ENCODE assay signal across 1 cellular context in the genomic region with DNA sequence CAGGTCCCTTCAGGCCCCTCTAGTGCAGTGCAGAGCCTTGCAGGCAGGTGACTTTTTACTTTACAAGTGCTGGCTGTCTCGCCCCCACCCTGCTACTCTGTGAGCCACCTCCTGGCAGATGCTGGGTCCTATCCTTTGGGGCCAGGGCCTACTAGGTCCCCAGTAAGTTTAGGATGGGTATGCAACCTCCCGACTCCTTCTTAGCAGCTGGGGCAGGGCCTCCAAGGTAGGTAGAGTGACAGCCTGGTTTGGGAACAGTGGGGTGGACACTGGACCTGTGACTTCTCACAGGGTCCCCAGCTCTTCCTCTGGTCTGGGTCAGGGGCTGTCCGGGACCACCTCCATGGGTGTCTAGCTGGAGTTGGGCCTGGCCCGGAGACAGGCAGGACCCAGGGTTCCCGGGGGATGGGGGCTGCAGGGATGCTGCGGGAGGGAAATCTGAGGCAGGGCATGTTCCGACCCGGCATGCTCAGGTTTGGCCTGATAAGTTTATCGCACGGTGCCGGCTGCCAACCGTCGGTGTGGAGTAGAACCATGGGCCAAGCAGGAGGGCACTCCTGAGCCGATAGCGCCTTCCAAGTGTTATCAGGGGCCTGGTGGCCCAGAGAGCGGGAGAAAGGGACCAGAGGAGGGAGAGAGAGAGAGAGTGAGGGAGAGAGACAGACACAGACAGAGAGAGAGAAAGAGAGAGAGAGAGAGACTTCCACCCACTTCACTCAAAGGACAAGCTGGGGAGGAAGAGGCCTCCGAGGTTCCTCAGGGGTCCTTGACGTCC.
TF ChIP-seq lines count a peak whose summit lies in the region.

No MANE protein-coding gene starts in this region.

TF ChIP-seq in K562, 482 proteins besides CTCF, POLR2A, EP300 and RAD21 (continued from another document and continues in another):
- TF ChIP-seq, protein P1, sequence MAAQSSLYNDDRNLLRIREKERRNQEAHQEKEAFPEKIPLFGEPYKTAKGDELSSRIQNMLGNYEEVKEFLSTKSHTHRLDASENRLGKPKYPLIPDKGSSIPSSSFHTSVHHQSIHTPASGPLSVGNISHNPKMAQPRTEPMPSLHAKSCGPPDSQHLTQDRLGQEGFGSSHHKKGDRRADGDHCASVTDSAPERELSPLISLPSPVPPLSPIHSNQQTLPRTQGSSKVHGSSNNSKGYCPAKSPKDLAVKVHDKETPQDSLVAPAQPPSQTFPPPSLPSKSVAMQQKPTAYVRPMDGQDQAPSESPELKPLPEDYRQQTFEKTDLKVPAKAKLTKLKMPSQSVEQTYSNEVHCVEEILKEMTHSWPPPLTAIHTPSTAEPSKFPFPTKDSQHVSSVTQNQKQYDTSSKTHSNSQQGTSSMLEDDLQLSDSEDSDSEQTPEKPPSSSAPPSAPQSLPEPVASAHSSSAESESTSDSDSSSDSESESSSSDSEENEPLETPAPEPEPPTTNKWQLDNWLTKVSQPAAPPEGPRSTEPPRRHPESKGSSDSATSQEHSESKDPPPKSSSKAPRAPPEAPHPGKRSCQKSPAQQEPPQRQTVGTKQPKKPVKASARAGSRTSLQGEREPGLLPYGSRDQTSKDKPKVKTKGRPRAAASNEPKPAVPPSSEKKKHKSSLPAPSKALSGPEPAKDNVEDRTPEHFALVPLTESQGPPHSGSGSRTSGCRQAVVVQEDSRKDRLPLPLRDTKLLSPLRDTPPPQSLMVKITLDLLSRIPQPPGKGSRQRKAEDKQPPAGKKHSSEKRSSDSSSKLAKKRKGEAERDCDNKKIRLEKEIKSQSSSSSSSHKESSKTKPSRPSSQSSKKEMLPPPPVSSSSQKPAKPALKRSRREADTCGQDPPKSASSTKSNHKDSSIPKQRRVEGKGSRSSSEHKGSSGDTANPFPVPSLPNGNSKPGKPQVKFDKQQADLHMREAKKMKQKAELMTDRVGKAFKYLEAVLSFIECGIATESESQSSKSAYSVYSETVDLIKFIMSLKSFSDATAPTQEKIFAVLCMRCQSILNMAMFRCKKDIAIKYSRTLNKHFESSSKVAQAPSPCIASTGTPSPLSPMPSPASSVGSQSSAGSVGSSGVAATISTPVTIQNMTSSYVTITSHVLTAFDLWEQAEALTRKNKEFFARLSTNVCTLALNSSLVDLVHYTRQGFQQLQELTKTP (IDR thresholded peaks at IDR 0.05; ENCODE audit: low read depth in 1 of 2, partially characterized antibody in 2 of 2): peak in 1 of 2 experiments; percentile 24
- TF ChIP-seq NR4A1 (CRISPR knock-in tag; IDR thresholded peaks at IDR 0.05): no peak
- peak; percentile 85; the same call in 1 of the 2 replicates for TF ChIP-seq NR4A1 (tag; IDR thresholded peaks at IDR 0.05)
- TF ChIP-seq, protein P2, sequence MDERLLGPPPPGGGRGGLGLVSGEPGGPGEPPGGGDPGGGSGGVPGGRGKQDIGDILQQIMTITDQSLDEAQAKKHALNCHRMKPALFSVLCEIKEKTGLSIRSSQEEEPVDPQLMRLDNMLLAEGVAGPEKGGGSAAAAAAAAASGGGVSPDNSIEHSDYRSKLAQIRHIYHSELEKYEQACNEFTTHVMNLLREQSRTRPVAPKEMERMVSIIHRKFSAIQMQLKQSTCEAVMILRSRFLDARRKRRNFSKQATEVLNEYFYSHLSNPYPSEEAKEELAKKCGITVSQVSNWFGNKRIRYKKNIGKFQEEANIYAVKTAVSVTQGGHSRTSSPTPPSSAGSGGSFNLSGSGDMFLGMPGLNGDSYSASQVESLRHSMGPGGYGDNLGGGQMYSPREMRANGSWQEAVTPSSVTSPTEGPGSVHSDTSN (CRISPR knock-in tag; IDR thresholded peaks at IDR 0.05; ENCODE audit: low read depth): no peak
- TF ChIP-seq, protein P2 (tag; conservative IDR thresholded peaks at IDR 0.05; ENCODE audit: low read depth): 0 out of 2 replicates have a peak, but pooled peaks have one; percentile 13
- TF ChIP-seq, protein P3, sequence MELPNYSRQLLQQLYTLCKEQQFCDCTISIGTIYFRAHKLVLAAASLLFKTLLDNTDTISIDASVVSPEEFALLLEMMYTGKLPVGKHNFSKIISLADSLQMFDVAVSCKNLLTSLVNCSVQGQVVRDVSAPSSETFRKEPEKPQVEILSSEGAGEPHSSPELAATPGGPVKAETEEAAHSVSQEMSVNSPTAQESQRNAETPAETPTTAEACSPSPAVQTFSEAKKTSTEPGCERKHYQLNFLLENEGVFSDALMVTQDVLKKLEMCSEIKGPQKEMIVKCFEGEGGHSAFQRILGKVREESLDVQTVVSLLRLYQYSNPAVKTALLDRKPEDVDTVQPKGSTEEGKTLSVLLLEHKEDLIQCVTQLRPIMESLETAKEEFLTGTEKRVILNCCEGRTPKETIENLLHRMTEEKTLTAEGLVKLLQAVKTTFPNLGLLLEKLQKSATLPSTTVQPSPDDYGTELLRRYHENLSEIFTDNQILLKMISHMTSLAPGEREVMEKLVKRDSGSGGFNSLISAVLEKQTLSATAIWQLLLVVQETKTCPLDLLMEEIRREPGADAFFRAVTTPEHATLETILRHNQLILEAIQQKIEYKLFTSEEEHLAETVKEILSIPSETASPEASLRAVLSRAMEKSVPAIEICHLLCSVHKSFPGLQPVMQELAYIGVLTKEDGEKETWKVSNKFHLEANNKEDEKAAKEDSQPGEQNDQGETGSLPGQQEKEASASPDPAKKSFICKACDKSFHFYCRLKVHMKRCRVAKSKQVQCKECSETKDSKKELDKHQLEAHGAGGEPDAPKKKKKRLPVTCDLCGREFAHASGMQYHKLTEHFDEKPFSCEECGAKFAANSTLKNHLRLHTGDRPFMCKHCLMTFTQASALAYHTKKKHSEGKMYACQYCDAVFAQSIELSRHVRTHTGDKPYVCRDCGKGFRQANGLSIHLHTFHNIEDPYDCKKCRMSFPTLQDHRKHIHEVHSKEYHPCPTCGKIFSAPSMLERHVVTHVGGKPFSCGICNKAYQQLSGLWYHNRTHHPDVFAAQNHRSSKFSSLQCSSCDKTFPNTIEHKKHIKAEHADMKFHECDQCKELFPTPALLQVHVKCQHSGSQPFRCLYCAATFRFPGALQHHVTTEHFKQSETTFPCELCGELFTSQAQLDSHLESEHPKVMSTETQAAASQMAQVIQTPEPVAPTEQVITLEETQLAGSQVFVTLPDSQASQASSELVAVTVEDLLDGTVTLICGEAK (IDR thresholded peaks at IDR 0.05): no peak
- TF ChIP-seq, protein P3 (CRISPR knock-in tag; IDR thresholded peaks at IDR 0.05): no peak
- TF ChIP-seq JUN (IDR thresholded peaks at IDR 0.05; ENCODE audit: borderline replicate concordance, low read depth, low read length): no peak
- no peak for TF ChIP-seq JUN (CRISPR knock-in tag; IDR thresholded peaks at IDR 0.05; ENCODE audit: borderline replicate concordance)
- TF ChIP-seq, protein P4, sequence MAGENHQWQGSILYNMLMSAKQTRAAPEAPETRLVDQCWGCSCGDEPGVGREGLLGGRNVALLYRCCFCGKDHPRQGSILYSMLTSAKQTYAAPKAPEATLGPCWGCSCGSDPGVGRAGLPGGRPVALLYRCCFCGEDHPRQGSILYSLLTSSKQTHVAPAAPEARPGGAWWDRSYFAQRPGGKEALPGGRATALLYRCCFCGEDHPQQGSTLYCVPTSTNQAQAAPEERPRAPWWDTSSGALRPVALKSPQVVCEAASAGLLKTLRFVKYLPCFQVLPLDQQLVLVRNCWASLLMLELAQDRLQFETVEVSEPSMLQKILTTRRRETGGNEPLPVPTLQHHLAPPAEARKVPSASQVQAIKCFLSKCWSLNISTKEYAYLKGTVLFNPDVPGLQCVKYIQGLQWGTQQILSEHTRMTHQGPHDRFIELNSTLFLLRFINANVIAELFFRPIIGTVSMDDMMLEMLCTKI (IDR thresholded peaks at IDR 0.05; ENCODE audit: partially characterized antibody): no peak
- no peak for TF ChIP-seq RFX5 (IDR thresholded peaks at IDR 0.05; ENCODE audit: low read depth, low read length)
- no peak for TF ChIP-seq ATF7 (IDR thresholded peaks at IDR 0.05)
- TF ChIP-seq BRD9 (IDR thresholded peaks at IDR 0.05; ENCODE audit: low read depth, partially characterized antibody): peak; percentile 63
- TF ChIP-seq, protein P5, sequence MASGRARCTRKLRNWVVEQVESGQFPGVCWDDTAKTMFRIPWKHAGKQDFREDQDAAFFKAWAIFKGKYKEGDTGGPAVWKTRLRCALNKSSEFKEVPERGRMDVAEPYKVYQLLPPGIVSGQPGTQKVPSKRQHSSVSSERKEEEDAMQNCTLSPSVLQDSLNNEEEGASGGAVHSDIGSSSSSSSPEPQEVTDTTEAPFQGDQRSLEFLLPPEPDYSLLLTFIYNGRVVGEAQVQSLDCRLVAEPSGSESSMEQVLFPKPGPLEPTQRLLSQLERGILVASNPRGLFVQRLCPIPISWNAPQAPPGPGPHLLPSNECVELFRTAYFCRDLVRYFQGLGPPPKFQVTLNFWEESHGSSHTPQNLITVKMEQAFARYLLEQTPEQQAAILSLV (tag; IDR thresholded peaks at IDR 0.05): no peak
- TF ChIP-seq, protein P6, sequence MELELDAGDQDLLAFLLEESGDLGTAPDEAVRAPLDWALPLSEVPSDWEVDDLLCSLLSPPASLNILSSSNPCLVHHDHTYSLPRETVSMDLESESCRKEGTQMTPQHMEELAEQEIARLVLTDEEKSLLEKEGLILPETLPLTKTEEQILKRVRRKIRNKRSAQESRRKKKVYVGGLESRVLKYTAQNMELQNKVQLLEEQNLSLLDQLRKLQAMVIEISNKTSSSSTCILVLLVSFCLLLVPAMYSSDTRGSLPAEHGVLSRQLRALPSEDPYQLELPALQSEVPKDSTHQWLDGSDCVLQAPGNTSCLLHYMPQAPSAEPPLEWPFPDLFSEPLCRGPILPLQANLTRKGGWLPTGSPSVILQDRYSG (tag; conservative IDR thresholded peaks at IDR 0.05; ENCODE audit: low read depth): peak; percentile 60; the same call in 1 of the 2 replicates
- peak; percentile 60; the same call in 1 of the 2 replicates for TF ChIP-seq MEF2D (tag; conservative IDR thresholded peaks at IDR 0.05; ENCODE audit: low read depth)
- no peak for TF ChIP-seq ELF1 (tag; IDR thresholded peaks at IDR 0.05)
- TF ChIP-seq HDAC3 (IDR thresholded peaks at IDR 0.05; ENCODE audit: borderline replicate concordance, partially characterized antibody): no peak
- TF ChIP-seq PCBP2 (IDR thresholded peaks at IDR 0.05; ENCODE audit: low read depth, low read length, poor library complexity, severe bottlenecking): no peak
- peak; percentile 73; the same call in 1 of the 2 replicates for TF ChIP-seq PHF21A (IDR thresholded peaks at IDR 0.05; ENCODE audit: borderline replicate concordance, low read depth)
- no peak for TF ChIP-seq POLR2B (IDR thresholded peaks at IDR 0.05; ENCODE audit: low read depth, partially characterized antibody)
- TF ChIP-seq, protein P7, sequence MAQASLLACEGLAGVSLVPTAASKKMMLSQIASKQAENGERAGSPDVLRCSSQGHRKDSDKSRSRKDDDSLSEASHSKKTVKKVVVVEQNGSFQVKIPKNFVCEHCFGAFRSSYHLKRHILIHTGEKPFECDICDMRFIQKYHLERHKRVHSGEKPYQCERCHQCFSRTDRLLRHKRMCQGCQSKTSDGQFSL (CRISPR knock-in tag; IDR thresholded peaks at IDR 0.05): peak; percentile 16; the same call in 1 of the 2 replicates
- TF ChIP-seq, protein P7 (tag; IDR thresholded peaks at IDR 0.05): no peak
- TF ChIP-seq MED1 (CRISPR knock-in tag; IDR thresholded peaks at IDR 0.05; ENCODE audit: borderline replicate concordance): no peak
- no peak; the same call in 1 of the 2 replicates for TF ChIP-seq NFE2 (IDR thresholded peaks at IDR 0.05; ENCODE audit: low read depth)
- peak; percentile 81; the same call in 1 of the 2 replicates for TF ChIP-seq NCOA1 (IDR thresholded peaks at IDR 0.05; ENCODE audit: low read depth)
